ENCODE assay signal across 8 cellular contexts in the genomic region with DNA sequence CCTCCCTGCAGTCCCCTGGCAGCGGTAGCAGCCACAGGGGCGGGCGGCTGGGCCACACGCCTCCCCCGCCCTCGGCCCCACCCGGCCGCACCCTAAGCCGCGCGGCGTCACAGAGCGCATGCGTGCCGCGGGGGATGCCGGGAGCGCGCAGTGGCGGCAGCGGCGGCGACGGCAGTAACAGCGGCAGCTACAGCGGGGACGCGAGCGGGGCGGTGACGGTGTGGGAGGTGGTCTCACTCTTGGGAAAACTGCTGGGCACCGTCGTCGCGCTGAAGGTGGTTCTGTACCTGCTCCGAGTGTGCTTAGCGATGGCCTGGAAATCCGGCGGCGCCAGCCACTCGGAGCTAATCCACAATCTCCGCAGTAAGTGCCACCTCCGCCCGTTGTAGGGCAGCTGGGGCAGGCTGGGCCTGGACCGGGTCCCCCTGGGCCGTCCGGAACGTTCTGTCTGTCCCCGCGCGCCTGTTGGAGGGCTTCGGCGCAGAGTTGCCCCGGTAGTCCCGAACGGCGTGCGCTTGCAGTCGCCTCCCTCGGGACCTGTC. TPM values are rescaled to one million over a fixed set of nuclear protein-coding genes. Genes with fewer than 3 reads are reported as not detected.
A peak's percentile ranks its signal among the peaks of the same experiment; 100 is the strongest.
DNase-seq lines count a peak whose midpoint lies in the region; ATAC-seq lines count a peak whose summit lies in the region.

PCMT1 (plus strand) TSS at position 148 of the 542 bp plus-strand sequence; CDS start at position 309, 161 bp downstream.

- DNase-seq in COR-L47 (lab: John Stamatoyannopoulos, UW), result peak; percentile 74
- DNase-seq in HT-29 (ENCODE audit: low spot score), result peak; percentile 93
- peak; percentile 86 for DNase-seq in NOMO-1 treated with DMSO at 0.1 percent for 48 hours (lab: John Stamatoyannopoulos, UW; ENCODE audit: unreplicated experiment)
- peak; percentile 92 for DNase-seq in activated CD8-positive, alpha-beta memory T cell treated with anti-CD3 and anti-CD28 coated beads, Interleukin-2, amount 10 ng/mL, durations not matched to agents 7 days and 5 days
- peak; percentile 97 for DNase-seq in mesenteric fat pad (ENCODE audit: low spot score)
- peak; percentile 88 for DNase-seq in stimulated activated CD8-positive, alpha-beta memory T cell treated with anti-CD3 and anti-CD28 coated beads, Interleukin-15, amount 100 ng/mL, for 24 hours (ENCODE audit: low read depth)

- peak within 1 kb of the TSS; percentile 84 for H3K4me3 Mint-ChIP-seq in activated CD8-positive, alpha-beta memory T cell treated with anti-CD3 and anti-CD28 coated beads, Interleukin-2, amount 10 ng/mL, durations not matched to agents 7 days and 5 days

- no peaks in the 10 kb centered on the region for H3K27me3 Mint-ChIP-seq in activated CD8-positive, alpha-beta memory T cell treated with anti-CD3 and anti-CD28 coated beads, Interleukin-2, amount 10 ng/mL, durations not matched to agents 7 days and 5 days

- H3K36me3 ChIP-seq in endocrine pancreas (ENCODE audit: control insufficient read depth, insufficient read depth, low read length), result no peaks in the 10 kb centered on the region

- H3K9me3 ChIP-seq in endocrine pancreas (ENCODE audit: control insufficient read depth, low read length), result no peaks in the 10 kb centered on the region

- H3K36me3 Mint-ChIP-seq in activated CD8-positive, alpha-beta memory T cell treated with anti-CD3 and anti-CD28 coated beads, Interleukin-2, amount 10 ng/mL, durations not matched to agents 7 days and 5 days, result peaks cover 10% of the 10 kb centered on the region

- no peaks in the 10 kb centered on the region for H3K9me3 Mint-ChIP-seq in activated CD8-positive, alpha-beta memory T cell treated with anti-CD3 and anti-CD28 coated beads, Interleukin-2, amount 10 ng/mL, durations not matched to agents 7 days and 5 days (ENCODE audit: low read depth)

- peaks cover 4% of the 10 kb centered on the region for H3K4me1 ChIP-seq in endocrine pancreas (ENCODE audit: control insufficient read depth, insufficient read depth, low read length)

- H3K4me3 ChIP-seq in endocrine pancreas (ENCODE audit: control insufficient read depth, insufficient read depth, low read length), result peak within 1 kb of the TSS; percentile 82

- CTCF ChIA-PET in activated CD8-positive, alpha-beta memory T cell treated with anti-CD3 and anti-CD28 coated beads, Interleukin-2, amount 10 ng/mL, durations not matched to agents 7 days and 5 days (lab: Charles Lee), result interaction anchor here (0.8 to 2.8 kb wide), 5 partner anchors 13 to 114 kb away, joined by 3 to 6 read pairs (median 3); no protein-coding TSS in a partner anchor

- no peaks in the 10 kb centered on the region for H3K27me3 ChIP-seq in endocrine pancreas (ENCODE audit: control insufficient read depth, insufficient read depth, low read length)

- peak within 1 kb of the TSS; percentile 97 for H3K9ac ChIP-seq in endocrine pancreas (ENCODE audit: control insufficient read depth, insufficient read depth, low read length)

- peak; percentile 83 for ATAC-seq in GM21360 (IDR thresholded peaks at IDR 0.05; ENCODE audit: unreplicated experiment)
- peak; percentile 81 for ATAC-seq in activated CD8-positive, alpha-beta memory T cell treated with anti-CD3 and anti-CD28 coated beads, Interleukin-2, amount 10 ng/mL, durations not matched to agents 7 days and 5 days

- peaks cover 52% of the 10 kb centered on the region for H3K4me1 Mint-ChIP-seq in activated CD8-positive, alpha-beta memory T cell treated with anti-CD3 and anti-CD28 coated beads, Interleukin-2, amount 10 ng/mL, durations not matched to agents 7 days and 5 days

- peak within 1 kb of the TSS; percentile 90 for H3K27ac Mint-ChIP-seq in activated CD8-positive, alpha-beta memory T cell treated with anti-CD3 and anti-CD28 coated beads, Interleukin-2, amount 10 ng/mL, durations not matched to agents 7 days and 5 days

RNA-seq across cellular contexts. Expression of gene PCMT1, which starts in this region (rescaled TPM):
- total RNA-seq in HT-29 (2014; rRNA removed; shearing (Covaris generic)), result 83.7 and 100 TPM in 2 replicates
- 100 to 1,000 TPM in 1 of 2 experiments, 10 to 100 TPM in 1; 96.0 to 102 TPM for total RNA-seq in activated CD8-positive, alpha-beta memory T cell treated with anti-CD3 and anti-CD28 coated beads, Interleukin-2, amount 10 ng/mL, durations not matched to agents 7 days and 5 days
- 78.7 TPM for total RNA-seq in mesenteric fat pad

Comparison
In these comparisons a context has a peak if more than half of its experiments do, and no peak if none do; other contexts are left out.
1. Peak in every context shown above with its lines: DNase-seq, ATAC-seq and H3K4me3 ChIP-seq.